Comparison of ENCODE assay signal across 8 cellular contexts in the genomic region with DNA sequence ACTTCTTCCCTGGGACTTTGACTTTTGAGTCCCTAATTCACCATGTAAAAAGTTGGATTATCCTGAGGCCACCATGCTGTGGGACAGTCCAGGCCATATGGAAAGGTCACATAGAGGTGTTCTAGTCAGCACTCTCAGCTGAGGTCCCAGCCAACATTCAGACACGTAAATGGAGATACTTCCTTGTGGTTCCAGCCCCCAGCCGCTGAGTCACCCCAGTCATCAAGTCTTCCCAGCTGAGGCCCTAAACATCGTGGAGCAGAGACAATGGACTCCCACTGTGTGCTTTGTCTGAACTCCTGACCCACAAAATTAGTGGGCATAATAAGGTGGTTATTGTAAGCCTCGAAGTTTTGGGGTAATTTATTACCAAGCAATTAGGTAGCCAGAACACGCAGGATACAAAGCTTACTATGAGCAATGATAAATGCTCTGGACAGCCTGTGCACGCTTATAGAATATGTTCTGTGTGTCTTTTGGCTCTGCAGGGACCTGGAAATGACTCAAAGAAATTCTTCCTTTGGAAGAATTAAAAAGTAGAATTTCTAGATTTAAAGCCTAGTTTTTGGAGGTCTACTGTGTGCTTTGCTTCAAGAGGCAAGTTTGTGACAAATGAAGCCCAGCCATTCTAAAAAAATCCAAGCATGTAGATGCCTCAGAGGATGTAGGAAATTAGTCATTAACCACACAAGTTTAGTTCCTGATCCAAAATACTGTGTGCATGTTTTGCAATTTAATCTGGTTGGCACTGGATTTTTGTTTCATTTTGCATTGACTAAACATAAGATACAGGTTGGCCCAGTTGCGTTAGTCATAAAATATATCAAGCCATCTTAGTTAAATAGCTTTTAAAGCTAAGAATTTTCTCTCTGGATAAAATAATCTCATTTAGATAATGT. TPM values are rescaled to one million over a fixed set of nuclear protein-coding genes. Genes with fewer than 3 reads are reported as not detected.
DNase-seq lines count a peak whose midpoint lies in the region; ATAC-seq and TF ChIP-seq lines count a peak whose summit lies in the region.

No MANE protein-coding gene starts in this region.

- no peak overlapping the region for H3K27ac ChIP-seq in CD4-positive, CD25-positive, alpha-beta regulatory T cell (ENCODE audit: insufficient read depth, low read length, poor library complexity, severe bottlenecking)
- H3K27ac ChIP-seq in body of pancreas (peak overlapping the region; percentile 17 to 80 (median 43)), mesenchymal stem cell (ENCODE audit: low read length, poor library complexity, severe bottlenecking) (peak overlapping the region; percentile 91)

- H3K27me3 ChIP-seq in CD4-positive, CD25-positive, alpha-beta regulatory T cell (ENCODE audit: control insufficient read depth, insufficient read depth, low read length) = no peaks in the 10 kb centered on the region
- H3K27me3 ChIP-seq in NT2/D1 (ENCODE audit: insufficient read depth, insufficient read length) = no peaks in the 10 kb centered on the region
- no peaks in the 10 kb centered on the region for H3K27me3 ChIP-seq in body of pancreas
- H3K27me3 ChIP-seq in mesenchymal stem cell (ENCODE audit: control insufficient read depth in 1 of 2, insufficient read depth in 1 of 2, low read length in 2 of 2) = no peaks in the 10 kb centered on the region

- peak overlapping the region; percentile 49 for H2BK120ac ChIP-seq in mesenchymal stem cell (ENCODE audit: low read depth, low read length)

- H2BK15ac ChIP-seq in mesenchymal stem cell (ENCODE audit: low read depth, poor library complexity, severe bottlenecking) = no peak overlapping the region

- H3K9me3 Mint-ChIP-seq in CD4-positive, CD25-positive, alpha-beta regulatory T cell = peaks cover 0 to 1% (median 0%) of the 10 kb centered on the region in 7 donors

- 13 to 14% methylated on average over 4 to 7 of the region's 7 CpGs for WGBS in body of pancreas, 2 donors
- WGBS in mesenchymal stem cell = 7% methylated on average over 5 of the region's 7 CpGs

- peak overlapping the region in 1 of 2 experiments; percentile 43 for H3K18ac ChIP-seq in mesenchymal stem cell (ENCODE audit: low read depth in 1 of 2, low read length in 2 of 2)

- no peaks in the 10 kb centered on the region for H3K4me1 ChIP-seq in CD4-positive, CD25-positive, alpha-beta regulatory T cell (ENCODE audit: control insufficient read depth, insufficient read depth, low read length, poor library complexity, severe bottlenecking)
- peaks cover 3% of the 10 kb centered on the region for H3K4me1 ChIP-seq in NT2/D1 (ENCODE audit: insufficient read depth, insufficient read length)
- H3K4me1 ChIP-seq in body of pancreas = peaks cover 8% of the 10 kb centered on the region
- H3K4me1 ChIP-seq in mesenchymal stem cell (ENCODE audit: control insufficient read depth, insufficient read depth, low read depth, low read length) = peaks cover 4% of the 10 kb centered on the region

- peaks cover 0 to 7% (median 3%) of the 10 kb centered on the region in 4 donors for H3K4me1 Mint-ChIP-seq in CD4-positive, CD25-positive, alpha-beta regulatory T cell

- no peaks in the 10 kb centered on the region for H3K36me3 ChIP-seq in CD4-positive, CD25-positive, alpha-beta regulatory T cell (ENCODE audit: control insufficient read depth, insufficient read depth, low read length)
- H3K36me3 ChIP-seq in NT2/D1 (ENCODE audit: insufficient read depth, insufficient read length, low read length) (no peaks in the 10 kb centered on the region), body of pancreas (replicated peaks in 1 of 2; ENCODE audit: insufficient read depth in 1 of 2, low read depth in 2 of 2) (no peaks in the 10 kb centered on the region), mesenchymal stem cell (ENCODE audit: control insufficient read depth in 1 of 2, insufficient read depth in 2 of 2, low read depth in 1 of 2, low read length in 2 of 2) (no peaks in the 10 kb centered on the region)

- no peaks in the 10 kb centered on the region for H3K27me3 Mint-ChIP-seq in CD4-positive, CD25-positive, alpha-beta regulatory T cell

- no peak overlapping the region for H2AK5ac ChIP-seq in mesenchymal stem cell (ENCODE audit: low read length, severe bottlenecking)

- H2AFZ ChIP-seq in mesenchymal stem cell (ENCODE audit: low read depth, low read length) = no peak overlapping the region

- no peak for TF ChIP-seq CTCF in body of pancreas (IDR thresholded peaks at IDR 0.05)

- H3K4me3 Mint-ChIP-seq in CD4-positive, CD25-positive, alpha-beta regulatory T cell = no peak overlapping the region

- peak in 1 of 3 donors; percentile 41 for DNase-seq in CD4-positive, CD25-positive, alpha-beta regulatory T cell
- DNase-seq in NT2/D1 (ENCODE audit: low read depth, low spot score) (peak; percentile 77), body of pancreas (peak; percentile 13 to 54 (median 32)), mesenchymal stem cell (peak; percentile 86), activated gamma-delta T cell (lab: John Stamatoyannopoulos, UW) (no peak)

- H3K23ac ChIP-seq in mesenchymal stem cell (ENCODE audit: low read length in 2 of 2) = no peak overlapping the region

- intact Hi-C loops in body of pancreas (cut with DNase I) = no loop called here

- H3K4me3 ChIP-seq in CD4-positive, CD25-positive, alpha-beta regulatory T cell (ENCODE audit: low read depth, low read length) = no peak overlapping the region
- H3K4me3 ChIP-seq in NT2/D1 (ENCODE audit: insufficient read length, low read depth) (no peak overlapping the region), body of pancreas (no peak overlapping the region), mesenchymal stem cell (ENCODE audit: insufficient read depth in 1 of 2, low read depth in 1 of 2, low read length in 2 of 2) (no peak overlapping the region)

- H3K9me3 ChIP-seq in CD4-positive, CD25-positive, alpha-beta regulatory T cell (ENCODE audit: control insufficient read depth in 2 of 2, low read length in 2 of 2) = no peaks in the 10 kb centered on the region
- no peaks in the 10 kb centered on the region for H3K9me3 ChIP-seq in NT2/D1 (ENCODE audit: insufficient read depth, low read length)
- H3K9me3 ChIP-seq in body of pancreas = no peaks in the 10 kb centered on the region
- peaks cover 2% of the 10 kb centered on the region for H3K9me3 ChIP-seq in mesenchymal stem cell (ENCODE audit: control insufficient read depth, low read length)

- no peak overlapping the region for H3K14ac ChIP-seq in mesenchymal stem cell (ENCODE audit: low read length in 2 of 2)

- H3K36me3 Mint-ChIP-seq in CD4-positive, CD25-positive, alpha-beta regulatory T cell = no peaks in the 10 kb centered on the region

- H4K8ac ChIP-seq in mesenchymal stem cell (ENCODE audit: low read length) = no peak overlapping the region

- H3K4ac ChIP-seq in mesenchymal stem cell (ENCODE audit: low read depth in 1 of 2, low read length in 2 of 2) = no peak overlapping the region

- TF ChIP-seq POLR2A in body of pancreas (IDR thresholded peaks at IDR 0.05) = no peak

- no peak overlapping the region for H2BK5ac ChIP-seq in mesenchymal stem cell (ENCODE audit: low read depth, low read length, poor library complexity, severe bottlenecking)

- H4K91ac ChIP-seq in mesenchymal stem cell (ENCODE audit: low read length) = peak overlapping the region; percentile 50

- peak overlapping the region in 1 of 3 donors; percentile 52 for H3K27ac Mint-ChIP-seq in CD4-positive, CD25-positive, alpha-beta regulatory T cell

- no peak overlapping the region for H3K4me2 ChIP-seq in mesenchymal stem cell (ENCODE audit: low read length, poor library complexity, severe bottlenecking)

- ATAC-seq in CD4-positive, CD25-positive, alpha-beta regulatory T cell (ENCODE audit: low read depth in 2 of 2) = peak; percentile 24 to 28
- ATAC-seq in GM21360 (IDR thresholded peaks at IDR 0.05; ENCODE audit: unreplicated experiment) = peak; percentile 56
- ATAC-seq in body of pancreas = peak; percentile 85
- no peak for ATAC-seq in GM21737 (IDR thresholded peaks at IDR 0.05; ENCODE audit: unreplicated experiment)
- ATAC-seq in HG03432 (IDR thresholded peaks at IDR 0.05; ENCODE audit: unreplicated experiment) = no peak

- H3K9ac ChIP-seq in NT2/D1 (ENCODE audit: insufficient read length, low read depth) (no peak overlapping the region), mesenchymal stem cell (ENCODE audit: low read length) (peak overlapping the region; percentile 68)

- H3K79me1 ChIP-seq in mesenchymal stem cell (replicated peaks; ENCODE audit: low read length, poor library complexity, severe bottlenecking) = no peaks in the 10 kb centered on the region

- peak overlapping the region in 1 of 2 experiments; percentile 31 for H2BK12ac ChIP-seq in mesenchymal stem cell (ENCODE audit: low read length in 2 of 2)

RNA-seq across cellular contexts. Expression of gene SLC9A7, which starts 33.3 kb away (rescaled TPM):
- 6.4 TPM for total RNA-seq in CD4-positive, CD25-positive, alpha-beta regulatory T cell
- polyA plus RNA-seq in CD4-positive, CD25-positive, alpha-beta regulatory T cell = 1 to 10 TPM; 3.6 to 5.6 (median 4.1) TPM
- 1 to 10 TPM; 6.2 to 7.6 TPM for total RNA-seq in body of pancreas
- polyA plus RNA-seq in mesenchymal stem cell (2013, experiment 1 of 2) = 1.7 TPM
- 1.7 TPM for polyA plus RNA-seq in mesenchymal stem cell (2013, experiment 2 of 2)

RNA-seq across cellular contexts. Expression of gene RP2, which starts 44.7 kb away (rescaled TPM):
- total RNA-seq in CD4-positive, CD25-positive, alpha-beta regulatory T cell = 7.2 TPM
- 1 to 10 TPM; 3.6 to 5.6 (median 5.0) TPM for polyA plus RNA-seq in CD4-positive, CD25-positive, alpha-beta regulatory T cell
- 1 to 10 TPM in 1 of 2 donors, under 1 TPM in 1; 0.99 to 5.7 TPM for total RNA-seq in body of pancreas
- 9.7 TPM for polyA plus RNA-seq in mesenchymal stem cell (2013, experiment 1 of 2)
- polyA plus RNA-seq in mesenchymal stem cell (2013, experiment 2 of 2) = 10.4 TPM

Comparison
In these comparisons a context has a peak if more than half of its experiments do, and no peak if none do; other contexts are left out.
1. ATAC-seq: peak in CD4-positive, CD25-positive, alpha-beta regulatory T cell (2 of 2), GM21360 (single experiment) and body of pancreas (single experiment); none in GM21737 (single experiment) and HG03432 (single experiment).